Comparison of ENCODE assay signal across 8 cellular contexts in genomic region chr12:26119391-26119981, GRCh38. TPM values are rescaled to one million over a fixed set of nuclear protein-coding genes. Genes with fewer than 3 reads are reported as not detected.
DNase-seq lines count a peak whose midpoint lies in the region; ATAC-seq, FAIRE-seq and TF ChIP-seq lines count a peak whose summit lies in the region.

No MANE protein-coding gene starts in this region.

- no peak overlapping the region for H3K27ac Mint-ChIP-seq in glutamatergic neuron (ENCODE audit: unreplicated experiment)

- peak in 5 of 6 experiments; percentile 18 to 64 (median 54) for TF ChIP-seq CTCF in esophagus squamous epithelium (IDR thresholded peaks at IDR 0.05)
- TF ChIP-seq CTCF in prostate gland (IDR thresholded peaks at IDR 0.05) = peak in 3 of 4 experiments; percentile 46 to 71 (median 64)
- TF ChIP-seq CTCF in glutamatergic neuron (IDR thresholded peaks at IDR 0.05; ENCODE audit: partially characterized antibody, unreplicated experiment) = no peak

- no peaks in the 10 kb centered on the region for H3K9me3 ChIP-seq in esophagus squamous epithelium
- no peaks in the 10 kb centered on the region for H3K9me3 ChIP-seq in prostate gland

- FAIRE-seq in G401.6 (lab: Jason Lieb, UNC) = peak; percentile 97

- H3K36me3 ChIP-seq in esophagus squamous epithelium (no peaks in the 10 kb centered on the region), prostate gland (no peaks in the 10 kb centered on the region)

- peaks cover 15% of the 10 kb centered on the region for H3K27me3 Mint-ChIP-seq in glutamatergic neuron (ENCODE audit: unreplicated experiment)

- WGBS in esophagus squamous epithelium, 2 donors = 14 to 17% methylated on average over 2 of the region's 2 CpGs
- WGBS in prostate gland = 23% methylated on average over 2 of the region's 2 CpGs

- TF ChIP-seq POLR2A in esophagus squamous epithelium (IDR thresholded peaks at IDR 0.05) (no peak), prostate gland (IDR thresholded peaks at IDR 0.05) (no peak)

- H3K4me3 Mint-ChIP-seq in glutamatergic neuron (ENCODE audit: unreplicated experiment) = no peak overlapping the region

- H3K27me3 ChIP-seq in esophagus squamous epithelium = peaks cover 0 to 33% (median 3%) of the 10 kb centered on the region in 4 donors
- no peaks in the 10 kb centered on the region for H3K27me3 ChIP-seq in prostate gland (replicated peaks; ENCODE audit: insufficient read depth)

- peaks cover 4% of the 10 kb centered on the region for H3K9me3 Mint-ChIP-seq in glutamatergic neuron (ENCODE audit: unreplicated experiment)

- H3K4me1 ChIP-seq in esophagus squamous epithelium (peaks cover 18 to 43% (median 25%) of the 10 kb centered on the region in 3 donors), prostate gland (replicated peaks) (no peaks in the 10 kb centered on the region)

- no peaks in the 10 kb centered on the region for H3K36me3 Mint-ChIP-seq in glutamatergic neuron (ENCODE audit: unreplicated experiment)

- peak; percentile 22 for ATAC-seq in HG03432 (IDR thresholded peaks at IDR 0.05; ENCODE audit: unreplicated experiment)
- no peak for ATAC-seq in HG03039 (IDR thresholded peaks at IDR 0.05; ENCODE audit: unreplicated experiment)

- peak overlapping the region in 3 of 4 donors; percentile 26 to 92 (median 69) for H3K27ac ChIP-seq in esophagus squamous epithelium
- peak overlapping the region; percentile 15 to 18 for H3K27ac ChIP-seq in prostate gland

- H3K4me1 Mint-ChIP-seq in glutamatergic neuron (ENCODE audit: low read depth, unreplicated experiment) = peaks cover 36% of the 10 kb centered on the region

- peak; percentile 65 for DNase-seq in RPMI8226
- no peak for DNase-seq in esophagus squamous epithelium (lab: John Stamatoyannopoulos, UW)
- no peak for DNase-seq in prostate gland (ENCODE audit: low spot score)
- no peak for DNase-seq in glutamatergic neuron
- no peak for DNase-seq in stimulated activated CD4-positive, alpha-beta T cell treated with anti-CD3 and anti-CD28 coated beads, Interleukin-2, amount 100 ng/mL, for 48 hours

- no peak overlapping the region for H3K4me3 ChIP-seq in esophagus squamous epithelium
- no peak overlapping the region for H3K4me3 ChIP-seq in prostate gland

- intact Hi-C loops in esophagus squamous epithelium (cut with DNase I) (loop anchor here (10.0 kb wide), 1 partner anchor 285 kb away; no protein-coding TSS in a partner anchor), prostate gland (cut with DNase I) (loop anchor here (10.0 kb wide), 1 partner anchor 715 kb away; the partner anchor contains the start of gene ITPR2)

RNA-seq across cellular contexts. Expression of gene BHLHE41, which starts 5.4 kb away (rescaled TPM):
- total RNA-seq in esophagus squamous epithelium (10 to 100 TPM in 1 of 4 donors, 1 to 10 TPM in 2, under 1 TPM in 1; 0.48 to 14.3 (median 1.7) TPM), prostate gland (10 to 100 TPM; 11.3 to 31.5 TPM), glutamatergic neuron (ENCODE audit: unreplicated experiment) (3.6 TPM)
